ENCODE assay signal across 15 cellular contexts in genomic region chrX:153779891-153780677, GRCh38. TPM values are rescaled to one million over a fixed set of nuclear protein-coding genes. Genes with fewer than 3 reads are reported as not detected.
DNase-seq lines count a peak whose midpoint lies in the region; ATAC-seq and TF ChIP-seq lines count a peak whose summit lies in the region.
"Had no signal": no experiment of that assay in that cellular context is flagged by ENCODE, and none has a peak within 500 bp of the region (broad histone marks: within the 10 kb centered on the region; RNA-seq: fewer than 3 reads in every experiment).

No MANE protein-coding gene starts in this region.

- H4K20me1 ChIP-seq in SK-N-SH (ENCODE audit: insufficient read depth): no peaks in the 10 kb centered on the region

- H3K9me2 ChIP-seq in SK-N-SH: no peaks in the 10 kb centered on the region

- H3K36me3 ChIP-seq in SK-N-SH (replicated peaks in 1 of 2; ENCODE audit: control insufficient read depth in 1 of 2, insufficient read depth in 2 of 2, low read length in 1 of 2): no peaks in the 10 kb centered on the region
- H3K36me3 ChIP-seq: upper lobe of right lung had no signal

- no peak for TF ChIP-seq CTCF in SK-N-SH (IDR thresholded peaks at IDR 0.05)

- H3K9me3 ChIP-seq in SK-N-SH: no peaks in the 10 kb centered on the region
- H3K9me3 ChIP-seq: A549, upper lobe of right lung had no signal

- H3K36me3 Mint-ChIP-seq in stimulated activated naive B cell treated with anti-CD40 and anti-IgM and Interleukin-4, amounts not matched to agents 10 μg/mL and 1 μg/mL and 100 μg/mL, for 72 hours: peaks cover 5 to 6% of the 10 kb centered on the region in 2 donors
- H3K36me3 Mint-ChIP-seq: naive B cell had no signal

- peak overlapping the region in 1 of 2 experiments; percentile 9; a peak in 1 of 4 replicates for H3K27ac ChIP-seq in SK-N-SH (ENCODE audit: low read depth in 2 of 2, low read length in 1 of 2)
- H3K27ac ChIP-seq: A549, SK-N-MC, upper lobe of right lung had no signal

- intact Hi-C loops in left ventricle myocardium superior (cut with micrococcal nuclease): no loop called here

- no peaks in the 10 kb centered on the region for H3F3A ChIP-seq in SK-N-SH (replicated peaks; ENCODE audit: insufficient read depth)

- TF ChIP-seq RAD21 in SK-N-SH (IDR thresholded peaks at IDR 0.05; ENCODE audit: low read length): no peak

- H3K9ac ChIP-seq in SK-N-SH: no peak overlapping the region

- peaks cover 9 to 10% of the 10 kb centered on the region in 2 donors for H3K27me3 Mint-ChIP-seq in stimulated activated naive B cell treated with anti-CD40 and anti-IgM and Interleukin-4, amounts not matched to agents 10 μg/mL and 1 μg/mL and 100 μg/mL, for 72 hours

- 0 out of 2 replicates have a peak, but pooled peaks cover 7% of the 10 kb centered on the region for H3K27me3 ChIP-seq in SK-N-SH (ENCODE audit: insufficient read depth)
- H3K27me3 ChIP-seq: upper lobe of right lung had no signal

- peaks cover 0 to 19% of the 10 kb centered on the region in 2 experiments; a peak in 1 of 4 replicates for H3K4me1 ChIP-seq in SK-N-SH (ENCODE audit: control insufficient read depth in 1 of 2, insufficient read depth in 2 of 2, low read depth in 1 of 2, low read length in 1 of 2)
- H3K4me1 ChIP-seq: A549, upper lobe of right lung had no signal

- peak overlapping the region; percentile 17 for H3K27ac Mint-ChIP-seq in stimulated activated naive B cell treated with anti-CD40 and anti-IgM and Interleukin-4, amounts not matched to agents 10 μg/mL and 1 μg/mL and 100 μg/mL, for 72 hours

- peaks cover 4 to 11% of the 10 kb centered on the region in 2 donors for H3K4me1 Mint-ChIP-seq in stimulated activated naive B cell treated with anti-CD40 and anti-IgM and Interleukin-4, amounts not matched to agents 10 μg/mL and 1 μg/mL and 100 μg/mL, for 72 hours

- H2AFZ ChIP-seq in SK-N-SH (ENCODE audit: low read depth): no peak overlapping the region

- no peaks in the 10 kb centered on the region for H3K9me3 Mint-ChIP-seq in stimulated activated naive B cell treated with anti-CD40 and anti-IgM and Interleukin-4, amounts not matched to agents 10 μg/mL and 1 μg/mL and 100 μg/mL, for 72 hours
- H3K9me3 Mint-ChIP-seq: naive B cell had no signal

- no peak overlapping the region for H3K4me2 ChIP-seq in SK-N-SH
- H3K4me2 ChIP-seq: A549 had no signal

- TF ChIP-seq EP300 in SK-N-SH (IDR thresholded peaks at IDR 0.05; ENCODE audit: borderline replicate concordance in 1 of 2, low read depth in 1 of 2, low read length in 1 of 2): no peak

- no peak overlapping the region for H3K4me3 Mint-ChIP-seq in stimulated activated naive B cell treated with anti-CD40 and anti-IgM and Interleukin-4, amounts not matched to agents 10 μg/mL and 1 μg/mL and 100 μg/mL, for 72 hours

- CTCF ChIA-PET in SK-N-SH (lab: Yijun Ruan, JAX): interaction anchor here (0.9 to 1.5 kb wide), 3 partner anchors 14 to 167 kb away, joined by 3 to 5 read pairs (median 4); partner anchors contain the start of gene PLXNB3

- ATAC-seq in left ventricle myocardium superior (peak; percentile 2), HG02610 (IDR thresholded peaks at IDR 0.05; ENCODE audit: unreplicated experiment) (no peak), HG03571 (IDR thresholded peaks at IDR 0.05; ENCODE audit: unreplicated experiment) (no peak), GM18868 (IDR thresholded peaks at IDR 0.05; ENCODE audit: unreplicated experiment) (no peak)
- ATAC-seq in stimulated activated naive B cell treated with anti-CD40 and anti-IgM and Interleukin-4, amounts not matched to agents 10 μg/mL and 1 μg/mL and 100 μg/mL, for 72 hours (replicated peaks): no peak
- ATAC-seq: upper lobe of right lung had no signal

- H3K4me3 ChIP-seq in SK-N-SH (ENCODE audit: low read depth in 2 of 2, low read length in 1 of 2): no peak overlapping the region
- H3K4me3 ChIP-seq: A549, SK-N-MC, upper lobe of right lung had no signal

- H3K79me2 ChIP-seq in SK-N-SH (ENCODE audit: insufficient read depth): no peaks in the 10 kb centered on the region

- 61% methylated on average over 8 of the region's 18 CpGs for WGBS in SK-N-SH (ENCODE audit: low lambda C conversion rate)

- POLR2A ChIA-PET in SK-N-SH (lab: Yijun Ruan, JAX): interaction anchor here (0.6 kb wide), 1 partner anchor 161 kb away, joined by 3 read pairs; no protein-coding TSS in a partner anchor

- DNase-seq in NCI-H1436 (lab: John Stamatoyannopoulos, UW) (peak; percentile 12), NCI-H1436 treated with DMSO at 0.1 percent for 48 hours (lab: John Stamatoyannopoulos, UW) (no peak), SK-N-SH (no peak), left ventricle myocardium superior (no peak)
- no peak for DNase-seq in stimulated activated naive B cell treated with anti-CD40 and anti-IgM and Interleukin-4, amounts not matched to agents 10 μg/mL and 1 μg/mL and 100 μg/mL, for 72 hours
- DNase-seq: activated T-cell treated with anti-CD3 and anti-CD28 coated beads for 4 hours, COR-L47, naive B cell, NCI-H1930, upper lobe of right lung had no signal

TF ChIP-seq in SK-N-SH, 30 proteins besides CTCF, POLR2A, EP300 and RAD21:
- TF ChIP-seq, protein P1, sequence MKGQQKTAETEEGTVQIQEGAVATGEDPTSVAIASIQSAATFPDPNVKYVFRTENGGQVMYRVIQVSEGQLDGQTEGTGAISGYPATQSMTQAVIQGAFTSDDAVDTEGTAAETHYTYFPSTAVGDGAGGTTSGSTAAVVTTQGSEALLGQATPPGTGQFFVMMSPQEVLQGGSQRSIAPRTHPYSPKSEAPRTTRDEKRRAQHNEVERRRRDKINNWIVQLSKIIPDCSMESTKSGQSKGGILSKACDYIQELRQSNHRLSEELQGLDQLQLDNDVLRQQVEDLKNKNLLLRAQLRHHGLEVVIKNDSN (IDR thresholded peaks at IDR 0.05; ENCODE audit: borderline replicate concordance, low read depth): no peak
- TF ChIP-seq ELF1 (IDR thresholded peaks at IDR 0.05): 0 out of 2 replicates have a peak, but pooled peaks have one; percentile 3

RNA-seq across cellular contexts. Expression of gene SRPK3, which starts 0.8 kb away (rescaled TPM):
- 0.50 and 0.74 TPM in 2 replicates for polyA plus RNA-seq in SK-N-SH (2012; rRNA removed)
- 0.08 and 0.19 TPM in 2 replicates for polyA plus RNA-seq in SK-N-SH (2012; cell fraction: cytosol; rRNA removed)
- polyA plus RNA-seq in SK-N-SH (2012; cell fraction: nucleus; rRNA removed): 0.80 and 1.5 TPM in 2 replicates
- 43.6 TPM for total RNA-seq in left ventricle myocardium superior
- total RNA-seq: upper lobe of right lung had no signal

RNA-seq across cellular contexts. Expression of gene IDH3G, which starts 14.1 kb away (rescaled TPM):
- polyA plus RNA-seq in SK-N-SH (2012; rRNA removed): 78.0 and 107 TPM in 2 replicates
- polyA plus RNA-seq in SK-N-SH (2012; cell fraction: cytosol; rRNA removed): 38.1 and 53.3 TPM in 2 replicates
- 212 and 213 TPM in 2 replicates for polyA plus RNA-seq in SK-N-SH (2012; cell fraction: nucleus; rRNA removed)
- total RNA-seq in left ventricle myocardium superior: 81.2 TPM

RNA-seq across cellular contexts. Expression of gene SSR4, which starts 14.4 kb away (rescaled TPM):
- polyA plus RNA-seq in SK-N-SH (2012; rRNA removed): 326 and 367 TPM in 2 replicates
- polyA plus RNA-seq in SK-N-SH (2012; cell fraction: cytosol; rRNA removed): 195 and 259 TPM in 2 replicates
- polyA plus RNA-seq in SK-N-SH (2012; cell fraction: nucleus; rRNA removed): 162 and 171 TPM in 2 replicates
- total RNA-seq in left ventricle myocardium superior: 145 TPM

RNA-seq across cellular contexts. Expression of gene PLXNB3, which starts 16.0 kb away (rescaled TPM):
- polyA plus RNA-seq in SK-N-SH (2012; rRNA removed): 13.8 and 15.5 TPM in 2 replicates
- 4.8 and 6.1 TPM in 2 replicates for polyA plus RNA-seq in SK-N-SH (2012; cell fraction: cytosol; rRNA removed)
- 102 and 172 TPM in 2 replicates for polyA plus RNA-seq in SK-N-SH (2012; cell fraction: nucleus; rRNA removed)
- 2.4 TPM for total RNA-seq in left ventricle myocardium superior

RNA-seq across cellular contexts. Expression of gene PDZD4, which starts 50.3 kb away (rescaled TPM):
- 1.9 and 2.4 TPM in 2 replicates for polyA plus RNA-seq in SK-N-SH (2012; rRNA removed)
- polyA plus RNA-seq in SK-N-SH (2012; cell fraction: cytosol; rRNA removed): 1.1 and 2.7 TPM in 2 replicates
- polyA plus RNA-seq in SK-N-SH (2012; cell fraction: nucleus; rRNA removed): 8.9 and 16.9 TPM in 2 replicates
- total RNA-seq in left ventricle myocardium superior: 2.6 TPM
